ENCODE assay signal across 2 cellular contexts in genomic region chr17:17816831-17817551, GRCh38.
TF ChIP-seq lines count a peak whose summit lies in the region.

No MANE protein-coding gene starts in this region.

TF ChIP-seq in A549, 52 proteins besides CTCF, POLR2A, EP300 and RAD21:
- no peak for TF ChIP-seq NR3C1 (IDR thresholded peaks at IDR 0.05)
- TF ChIP-seq POLR2AphosphoS2 (conservative IDR thresholded peaks at IDR 0.05; ENCODE audit: low read length) = 0 out of 2 replicates have a peak, but pooled peaks have one; percentile 47

TF ChIP-seq in HCT116, 20 proteins besides CTCF, POLR2A, EP300 and RAD21:
- no peak for TF ChIP-seq FOSL1 (IDR thresholded peaks at IDR 0.05; ENCODE audit: low read depth)
- no peak for TF ChIP-seq TCF7L2 (IDR thresholded peaks at IDR 0.05; ENCODE audit: borderline replicate concordance, extremely low read depth, insufficient read depth, insufficient read length)
- no peak for TF ChIP-seq ZBTB33 (IDR thresholded peaks at IDR 0.05; ENCODE audit: extremely low read depth, insufficient replicate concordance, low read length)
- no peak for TF ChIP-seq JUND (IDR thresholded peaks at IDR 0.05)
- no peak for TF ChIP-seq SP1 (IDR thresholded peaks at IDR 0.05; ENCODE audit: low read depth)
- no peak for TF ChIP-seq EZH2 (IDR thresholded peaks at IDR 0.05)
- no peak for TF ChIP-seq ATF3 (IDR thresholded peaks at IDR 0.05)
- no peak for TF ChIP-seq YY1 (IDR thresholded peaks at IDR 0.05; ENCODE audit: extremely low read depth, insufficient replicate concordance, low read depth, low read length)
- TF ChIP-seq SRF (IDR thresholded peaks at IDR 0.05; ENCODE audit: low read depth) = no peak
- no peak for TF ChIP-seq SIN3A (IDR thresholded peaks at IDR 0.05; ENCODE audit: low read depth)
- no peak for TF ChIP-seq CBX3 (IDR thresholded peaks at IDR 0.05; ENCODE audit: low read depth)
- TF ChIP-seq REST (IDR thresholded peaks at IDR 0.05; ENCODE audit: low read depth) = no peak
- TF ChIP-seq POLR2AphosphoS5 (IDR thresholded peaks at IDR 0.05; ENCODE audit: low read depth, low read length) = no peak
